In the genomic region with DNA sequence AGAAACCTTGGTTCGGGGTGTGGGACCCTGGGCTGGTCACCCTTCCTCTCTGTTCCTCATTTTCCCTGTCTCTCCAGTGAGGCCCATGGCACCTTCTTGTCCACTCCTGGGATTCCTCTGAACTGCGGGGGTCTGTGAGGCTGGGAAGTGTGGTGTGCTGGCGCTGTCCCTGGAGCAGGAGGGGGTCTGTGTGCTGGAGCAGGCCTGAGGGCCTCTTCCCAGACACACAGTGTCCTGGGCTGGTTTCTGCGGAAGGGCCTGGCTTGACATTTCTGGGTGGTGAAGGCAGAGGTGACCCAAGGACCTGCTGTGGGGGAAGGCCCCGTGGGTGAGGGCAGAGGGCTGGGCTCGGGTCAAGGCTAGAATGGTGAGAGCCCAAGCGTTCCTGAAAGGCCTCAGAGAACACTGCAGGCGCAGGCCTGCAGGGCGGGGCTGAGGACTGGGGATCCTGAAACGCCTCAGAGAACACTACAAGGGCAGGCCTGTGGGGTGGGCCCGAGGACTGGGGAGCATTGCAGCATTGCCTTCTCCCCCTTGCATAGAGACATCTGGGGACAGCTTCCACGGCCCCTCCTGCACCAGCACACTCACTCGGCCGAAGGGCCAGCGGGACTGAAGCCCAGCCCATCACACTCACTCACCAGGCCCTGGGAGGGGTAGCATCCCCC, we compare ENCODE assay signal across 1 cellular context.
TF ChIP-seq lines count a peak whose summit lies in the region.

No MANE protein-coding gene starts in this region.

TF ChIP-seq in HepG2, 621 proteins besides CTCF, POLR2A, EP300 and RAD21 (continued from another document and continues in another):
- TF ChIP-seq, protein P1, sequence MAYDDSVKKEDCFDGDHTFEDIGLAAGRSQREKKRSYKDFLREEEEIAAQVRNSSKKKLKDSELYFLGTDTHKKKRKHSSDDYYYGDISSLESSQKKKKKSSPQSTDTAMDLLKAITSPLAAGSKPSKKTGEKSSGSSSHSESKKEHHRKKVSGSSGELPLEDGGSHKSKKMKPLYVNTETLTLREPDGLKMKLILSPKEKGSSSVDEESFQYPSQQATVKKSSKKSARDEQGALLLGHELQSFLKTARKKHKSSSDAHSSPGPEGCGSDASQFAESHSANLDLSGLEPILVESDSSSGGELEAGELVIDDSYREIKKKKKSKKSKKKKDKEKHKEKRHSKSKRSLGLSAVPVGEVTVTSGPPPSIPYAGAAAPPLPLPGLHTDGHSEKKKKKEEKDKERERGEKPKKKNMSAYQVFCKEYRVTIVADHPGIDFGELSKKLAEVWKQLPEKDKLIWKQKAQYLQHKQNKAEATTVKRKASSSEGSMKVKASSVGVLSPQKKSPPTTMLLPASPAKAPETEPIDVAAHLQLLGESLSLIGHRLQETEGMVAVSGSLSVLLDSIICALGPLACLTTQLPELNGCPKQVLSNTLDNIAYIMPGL (CRISPR knock-in tag; IDR thresholded peaks at IDR 0.05; ENCODE audit: borderline replicate concordance in 1 of 2, low read depth in 1 of 2) = peak; percentile 31 to 76; a peak in 3 of 4 replicates
- TF ChIP-seq, protein P2, sequence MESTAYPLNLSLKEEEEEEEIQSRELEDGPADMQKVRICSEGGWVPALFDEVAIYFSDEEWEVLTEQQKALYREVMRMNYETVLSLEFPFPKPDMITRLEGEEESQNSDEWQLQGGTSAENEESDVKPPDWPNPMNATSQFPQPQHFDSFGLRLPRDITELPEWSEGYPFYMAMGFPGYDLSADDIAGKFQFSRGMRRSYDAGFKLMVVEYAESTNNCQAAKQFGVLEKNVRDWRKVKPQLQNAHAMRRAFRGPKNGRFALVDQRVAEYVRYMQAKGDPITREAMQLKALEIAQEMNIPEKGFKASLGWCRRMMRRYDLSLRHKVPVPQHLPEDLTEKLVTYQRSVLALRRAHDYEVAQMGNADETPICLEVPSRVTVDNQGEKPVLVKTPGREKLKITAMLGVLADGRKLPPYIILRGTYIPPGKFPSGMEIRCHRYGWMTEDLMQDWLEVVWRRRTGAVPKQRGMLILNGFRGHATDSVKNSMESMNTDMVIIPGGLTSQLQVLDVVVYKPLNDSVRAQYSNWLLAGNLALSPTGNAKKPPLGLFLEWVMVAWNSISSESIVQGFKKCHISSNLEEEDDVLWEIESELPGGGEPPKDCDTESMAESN (CRISPR knock-in tag; conservative IDR thresholded peaks at IDR 0.05) = no peak
- TF ChIP-seq SP5 (CRISPR knock-in tag; IDR thresholded peaks at IDR 0.05; ENCODE audit: borderline replicate concordance, low read depth) = peak; percentile 60
- no peak for TF ChIP-seq REXO4 (CRISPR knock-in tag; IDR thresholded peaks at IDR 0.05; ENCODE audit: borderline replicate concordance)
- TF ChIP-seq, protein P3, sequence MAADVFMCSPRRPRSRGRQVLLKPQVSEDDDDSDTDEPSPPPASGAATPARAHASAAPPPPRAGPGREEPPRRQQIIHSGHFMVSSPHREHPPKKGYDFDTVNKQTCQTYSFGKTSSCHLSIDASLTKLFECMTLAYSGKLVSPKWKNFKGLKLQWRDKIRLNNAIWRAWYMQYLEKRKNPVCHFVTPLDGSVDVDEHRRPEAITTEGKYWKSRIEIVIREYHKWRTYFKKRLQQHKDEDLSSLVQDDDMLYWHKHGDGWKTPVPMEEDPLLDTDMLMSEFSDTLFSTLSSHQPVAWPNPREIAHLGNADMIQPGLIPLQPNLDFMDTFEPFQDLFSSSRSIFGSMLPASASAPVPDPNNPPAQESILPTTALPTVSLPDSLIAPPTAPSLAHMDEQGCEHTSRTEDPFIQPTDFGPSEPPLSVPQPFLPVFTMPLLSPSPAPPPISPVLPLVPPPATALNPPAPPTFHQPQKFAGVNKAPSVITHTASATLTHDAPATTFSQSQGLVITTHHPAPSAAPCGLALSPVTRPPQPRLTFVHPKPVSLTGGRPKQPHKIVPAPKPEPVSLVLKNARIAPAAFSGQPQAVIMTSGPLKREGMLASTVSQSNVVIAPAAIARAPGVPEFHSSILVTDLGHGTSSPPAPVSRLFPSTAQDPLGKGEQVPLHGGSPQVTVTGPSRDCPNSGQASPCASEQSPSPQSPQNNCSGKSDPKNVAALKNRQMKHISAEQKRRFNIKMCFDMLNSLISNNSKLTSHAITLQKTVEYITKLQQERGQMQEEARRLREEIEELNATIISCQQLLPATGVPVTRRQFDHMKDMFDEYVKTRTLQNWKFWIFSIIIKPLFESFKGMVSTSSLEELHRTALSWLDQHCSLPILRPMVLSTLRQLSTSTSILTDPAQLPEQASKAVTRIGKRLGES (CRISPR knock-in tag; IDR thresholded peaks at IDR 0.05; ENCODE audit: borderline replicate concordance) = no peak
- peak; percentile 27; the same call in 1 of the 2 replicates for TF ChIP-seq ZNF792 (CRISPR knock-in tag; IDR thresholded peaks at IDR 0.05)
- peak; percentile 43; the same call in 1 of the 2 replicates for TF ChIP-seq HBP1 (CRISPR knock-in tag; IDR thresholded peaks at IDR 0.05; ENCODE audit: low read depth)
- peak; percentile 87 for TF ChIP-seq RXRA (CRISPR knock-in tag; IDR thresholded peaks at IDR 0.05)
- TF ChIP-seq PRMT3 (CRISPR knock-in tag; IDR thresholded peaks at IDR 0.05; ENCODE audit: borderline replicate concordance, low read depth) = no peak
- TF ChIP-seq ATF7 (IDR thresholded peaks at IDR 0.05) = no peak
- TF ChIP-seq ATF7 (CRISPR knock-in tag; IDR thresholded peaks at IDR 0.05) = no peak
- no peak for TF ChIP-seq HNF4G (IDR thresholded peaks at IDR 0.05; ENCODE audit: borderline replicate concordance, low read depth, low read length)
- 0 out of 2 replicates have a peak, but pooled peaks have one; percentile 19 for TF ChIP-seq HNF4G (CRISPR knock-in tag; IDR thresholded peaks at IDR 0.05; ENCODE audit: borderline replicate concordance, low read depth)
- TF ChIP-seq ETV5 (CRISPR knock-in tag; IDR thresholded peaks at IDR 0.05; ENCODE audit: borderline replicate concordance) = 0 out of 2 replicates have a peak, but pooled peaks have one; percentile 1
- TF ChIP-seq HIVEP1 (CRISPR knock-in tag; IDR thresholded peaks at IDR 0.05) = 0 out of 2 replicates have a peak, but pooled peaks have one; percentile 22
- TF ChIP-seq, protein P4, sequence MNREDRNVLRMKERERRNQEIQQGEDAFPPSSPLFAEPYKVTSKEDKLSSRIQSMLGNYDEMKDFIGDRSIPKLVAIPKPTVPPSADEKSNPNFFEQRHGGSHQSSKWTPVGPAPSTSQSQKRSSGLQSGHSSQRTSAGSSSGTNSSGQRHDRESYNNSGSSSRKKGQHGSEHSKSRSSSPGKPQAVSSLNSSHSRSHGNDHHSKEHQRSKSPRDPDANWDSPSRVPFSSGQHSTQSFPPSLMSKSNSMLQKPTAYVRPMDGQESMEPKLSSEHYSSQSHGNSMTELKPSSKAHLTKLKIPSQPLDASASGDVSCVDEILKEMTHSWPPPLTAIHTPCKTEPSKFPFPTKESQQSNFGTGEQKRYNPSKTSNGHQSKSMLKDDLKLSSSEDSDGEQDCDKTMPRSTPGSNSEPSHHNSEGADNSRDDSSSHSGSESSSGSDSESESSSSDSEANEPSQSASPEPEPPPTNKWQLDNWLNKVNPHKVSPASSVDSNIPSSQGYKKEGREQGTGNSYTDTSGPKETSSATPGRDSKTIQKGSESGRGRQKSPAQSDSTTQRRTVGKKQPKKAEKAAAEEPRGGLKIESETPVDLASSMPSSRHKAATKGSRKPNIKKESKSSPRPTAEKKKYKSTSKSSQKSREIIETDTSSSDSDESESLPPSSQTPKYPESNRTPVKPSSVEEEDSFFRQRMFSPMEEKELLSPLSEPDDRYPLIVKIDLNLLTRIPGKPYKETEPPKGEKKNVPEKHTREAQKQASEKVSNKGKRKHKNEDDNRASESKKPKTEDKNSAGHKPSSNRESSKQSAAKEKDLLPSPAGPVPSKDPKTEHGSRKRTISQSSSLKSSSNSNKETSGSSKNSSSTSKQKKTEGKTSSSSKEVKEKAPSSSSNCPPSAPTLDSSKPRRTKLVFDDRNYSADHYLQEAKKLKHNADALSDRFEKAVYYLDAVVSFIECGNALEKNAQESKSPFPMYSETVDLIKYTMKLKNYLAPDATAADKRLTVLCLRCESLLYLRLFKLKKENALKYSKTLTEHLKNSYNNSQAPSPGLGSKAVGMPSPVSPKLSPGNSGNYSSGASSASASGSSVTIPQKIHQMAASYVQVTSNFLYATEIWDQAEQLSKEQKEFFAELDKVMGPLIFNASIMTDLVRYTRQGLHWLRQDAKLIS (CRISPR knock-in tag; IDR thresholded peaks at IDR 0.05) = 0 out of 2 replicates have a peak, but pooled peaks have one; percentile 85
- TF ChIP-seq NR1H2 (CRISPR knock-in tag; IDR thresholded peaks at IDR 0.05; ENCODE audit: borderline replicate concordance, low read depth) = no peak
- 0 out of 2 replicates have a peak, but pooled peaks have one; percentile 2 for TF ChIP-seq SMAD3 (CRISPR knock-in tag; IDR thresholded peaks at IDR 0.05)
- peak; percentile 21; the same call in 1 of the 2 replicates for TF ChIP-seq KDM3A (CRISPR knock-in tag; IDR thresholded peaks at IDR 0.05; ENCODE audit: low read depth)
- peak; percentile 59; the same call in 1 of the 2 replicates for TF ChIP-seq ZNF563 (CRISPR knock-in tag; IDR thresholded peaks at IDR 0.05)
- TF ChIP-seq ZNF343 (CRISPR knock-in tag; IDR thresholded peaks at IDR 0.05) = no peak
- no peak for TF ChIP-seq TP53 (CRISPR knock-in tag; conservative IDR thresholded peaks at IDR 0.05)
- TF ChIP-seq SNAI1 (CRISPR knock-in tag; IDR thresholded peaks at IDR 0.05; ENCODE audit: borderline replicate concordance) = no peak
- TF ChIP-seq TARDBP (CRISPR knock-in tag; IDR thresholded peaks at IDR 0.05) = 0 out of 2 replicates have a peak, but pooled peaks have one; percentile 20
- TF ChIP-seq ARHGAP35 (CRISPR knock-in tag; IDR thresholded peaks at IDR 0.05; ENCODE audit: borderline replicate concordance) = no peak
- no peak for TF ChIP-seq TRAFD1 (CRISPR knock-in tag; IDR thresholded peaks at IDR 0.05; ENCODE audit: borderline replicate concordance)
- TF ChIP-seq, protein P5, sequence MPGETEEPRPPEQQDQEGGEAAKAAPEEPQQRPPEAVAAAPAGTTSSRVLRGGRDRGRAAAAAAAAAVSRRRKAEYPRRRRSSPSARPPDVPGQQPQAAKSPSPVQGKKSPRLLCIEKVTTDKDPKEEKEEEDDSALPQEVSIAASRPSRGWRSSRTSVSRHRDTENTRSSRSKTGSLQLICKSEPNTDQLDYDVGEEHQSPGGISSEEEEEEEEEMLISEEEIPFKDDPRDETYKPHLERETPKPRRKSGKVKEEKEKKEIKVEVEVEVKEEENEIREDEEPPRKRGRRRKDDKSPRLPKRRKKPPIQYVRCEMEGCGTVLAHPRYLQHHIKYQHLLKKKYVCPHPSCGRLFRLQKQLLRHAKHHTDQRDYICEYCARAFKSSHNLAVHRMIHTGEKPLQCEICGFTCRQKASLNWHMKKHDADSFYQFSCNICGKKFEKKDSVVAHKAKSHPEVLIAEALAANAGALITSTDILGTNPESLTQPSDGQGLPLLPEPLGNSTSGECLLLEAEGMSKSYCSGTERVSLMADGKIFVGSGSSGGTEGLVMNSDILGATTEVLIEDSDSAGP (CRISPR knock-in tag; IDR thresholded peaks at IDR 0.05; ENCODE audit: borderline replicate concordance) = peak; percentile 3; the same call in 1 of the 2 replicates
- TF ChIP-seq ZNF234 (CRISPR knock-in tag; conservative IDR thresholded peaks at IDR 0.05) = no peak; the same call in 1 of the 2 replicates
- no peak for TF ChIP-seq ZNF530 (CRISPR knock-in tag; IDR thresholded peaks at IDR 0.05; ENCODE audit: low read depth)
- TF ChIP-seq SALL1 (CRISPR knock-in tag; IDR thresholded peaks at IDR 0.05) = no peak; the same call in none of the 2 replicates
- TF ChIP-seq ZNF280D (CRISPR knock-in tag; IDR thresholded peaks at IDR 0.05) = 0 out of 2 replicates have a peak, but pooled peaks have one; percentile 25
